ENCODE assay signal across 1 cellular context in genomic region chr4:64464581-64464980, GRCh38.
TF ChIP-seq lines count a peak whose summit lies in the region.

No MANE protein-coding gene starts in this region.

TF ChIP-seq in GM23338, 12 proteins besides CTCF, POLR2A, EP300 and RAD21:
- TF ChIP-seq ZNF462 (CRISPR knock-in tag; IDR thresholded peaks at IDR 0.05) (no peak), POLR2AphosphoS5 (IDR thresholded peaks at IDR 0.05; ENCODE audit: low read depth) (no peak)
